ENCODE assay signal across 2 cellular contexts in the genomic region with DNA sequence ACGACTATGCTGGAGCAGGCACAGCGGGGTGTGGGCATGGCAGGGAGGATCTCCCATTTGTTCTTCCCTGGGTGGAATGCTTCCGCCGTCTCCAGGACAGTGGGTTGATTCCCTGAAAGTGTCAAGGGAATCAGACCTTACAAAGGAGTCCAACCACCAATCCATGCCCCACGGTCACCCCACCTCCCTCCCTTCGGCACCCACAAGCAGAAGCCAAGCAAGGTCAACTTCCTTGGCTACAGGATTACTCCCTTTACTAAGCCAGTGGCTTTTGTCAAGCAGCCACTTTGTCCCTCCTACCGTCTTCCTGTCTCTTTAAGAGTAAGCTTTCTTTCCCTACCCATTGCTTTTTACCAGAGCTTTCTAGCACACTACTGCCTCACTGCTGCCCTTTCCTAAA.
A peak's percentile ranks its signal among the peaks of the same experiment; 100 is the strongest.
TF ChIP-seq lines count a peak whose summit lies in the region.

No MANE protein-coding gene starts in this region.

TF ChIP-seq in HEK293, 187 proteins besides CTCF, POLR2A, EP300 and RAD21:
- 0 out of 2 replicates have a peak, but pooled peaks have one; percentile 39 for TF ChIP-seq MYNN (tag by site-specific recombination; IDR thresholded peaks at IDR 0.05; ENCODE audit: borderline replicate concordance)
- no peak for TF ChIP-seq ZNF202 (tag by site-specific recombination; IDR thresholded peaks at IDR 0.05; ENCODE audit: borderline replicate concordance)
- TF ChIP-seq EGR2 (tag by site-specific recombination; IDR thresholded peaks at IDR 0.05; ENCODE audit: low read depth), result 0 out of 2 replicates have a peak, but pooled peaks have one; percentile 7
- TF ChIP-seq ZNF843 (tag by site-specific recombination; IDR thresholded peaks at IDR 0.05), result no peak
TF ChIP-seq in HEK293: peak in this region for 2.

TF ChIP-seq in H1, 55 proteins besides CTCF, POLR2A, EP300 and RAD21:
- no peak for TF ChIP-seq BACH1 (IDR thresholded peaks at IDR 0.05; ENCODE audit: low read length)
- TF ChIP-seq SAP30 (IDR thresholded peaks at IDR 0.05; ENCODE audit: insufficient read depth, insufficient replicate concordance, low read length), result no peak
- no peak for TF ChIP-seq SP2 (IDR thresholded peaks at IDR 0.05; ENCODE audit: low read length)
- TF ChIP-seq SP1 (IDR thresholded peaks at IDR 0.05; ENCODE audit: low read depth, low read length), result no peak
- no peak for TF ChIP-seq KDM5A (IDR thresholded peaks at IDR 0.05; ENCODE audit: low read length)
- no peak for TF ChIP-seq CBX8 (IDR thresholded peaks at IDR 0.05; ENCODE audit: borderline replicate concordance, low read depth, low read length)
- no peak for TF ChIP-seq ASH2L (IDR thresholded peaks at IDR 0.05; ENCODE audit: low read length)
- TF ChIP-seq CREB1 (IDR thresholded peaks at IDR 0.05), result no peak
- TF ChIP-seq KDM1A (IDR thresholded peaks at IDR 0.05; ENCODE audit: borderline replicate concordance, low read length), result no peak
- no peak for TF ChIP-seq BCL11A (IDR thresholded peaks at IDR 0.05; ENCODE audit: low read depth in 2 of 2, low read length in 2 of 2)
- TF ChIP-seq GABPA (IDR thresholded peaks at IDR 0.05; ENCODE audit: borderline replicate concordance, insufficient read depth, low read length), result no peak
- TF ChIP-seq CBX5 (IDR thresholded peaks at IDR 0.05; ENCODE audit: low read depth, low read length), result no peak
- no peak for TF ChIP-seq NRF1 (IDR thresholded peaks at IDR 0.05; ENCODE audit: low read depth, low read length)
- no peak for TF ChIP-seq HDAC2 (IDR thresholded peaks at IDR 0.05; ENCODE audit: borderline replicate concordance in 1 of 2, low read depth in 2 of 2, low read length in 2 of 2)
- TF ChIP-seq BRCA1 (IDR thresholded peaks at IDR 0.05; ENCODE audit: low read depth, low read length), result no peak
- TF ChIP-seq, protein P1, sequence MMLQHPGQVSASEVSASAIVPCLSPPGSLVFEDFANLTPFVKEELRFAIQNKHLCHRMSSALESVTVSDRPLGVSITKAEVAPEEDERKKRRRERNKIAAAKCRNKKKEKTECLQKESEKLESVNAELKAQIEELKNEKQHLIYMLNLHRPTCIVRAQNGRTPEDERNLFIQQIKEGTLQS (IDR thresholded peaks at IDR 0.05; ENCODE audit: insufficient read depth, low read depth, low read length), result no peak
